27 cellular contexts compared by ENCODE assay signal in genomic region chr11:128813729-128814128, GRCh38. TPM values are rescaled to one million over a fixed set of nuclear protein-coding genes. Genes with fewer than 3 reads are reported as not detected.
"Had no signal": no experiment of that assay in that cellular context is flagged by ENCODE, and none has a peak within 500 bp of the region (broad histone marks: within the 10 kb centered on the region; RNA-seq: fewer than 3 reads in every experiment).

No MANE protein-coding gene starts in this region.

- H3K27me3 Mint-ChIP-seq: activated naive CD4-positive, alpha-beta T cell treated with anti-CD3 and anti-CD28 coated beads, Interleukin-2, amount 10 ng/mL, durations not matched to agents 7 days and 5 days; type B pancreatic cell had no signal

- H3K9me3 Mint-ChIP-seq: activated naive CD4-positive, alpha-beta T cell treated with anti-CD3 and anti-CD28 coated beads, Interleukin-2, amount 10 ng/mL, durations not matched to agents 7 days and 5 days; nephron; type B pancreatic cell had no signal

- H3K9me3 ChIP-seq: heart left ventricle, lower lobe of right lung, testis had no signal

- DNase-seq: activated CD4-positive, alpha-beta T cell treated with anti-CD3 and anti-CD28 coated beads for 1 hour; activated CD4-positive, alpha-beta T cell treated with anti-CD3 and anti-CD28 coated beads, Interleukin-2, amount 50 U/mL, for 1 hour; activated CD8-positive, alpha-beta memory T cell treated with anti-CD3 and anti-CD28 coated beads, Interleukin-2, amount 50 U/mL, for 48 hours; activated effector memory CD4-positive, alpha-beta T cell treated with anti-CD3 and anti-CD28 coated beads, Interleukin-2, amount 50 U/mL, for 16 hours; activated naive CD4-positive, alpha-beta T cell treated with anti-CD3 and anti-CD28 coated beads, Interleukin-2, amount 10 ng/mL, durations not matched to agents 7 days and 5 days; activated T-cell treated with anti-CD3 and anti-CD28 coated beads, Interleukin-2, amount 50 U/mL, for 48 hours; cortex of kidney; heart left ventricle; left colon; lower lobe of right lung; small intestine; stimulated activated CD4-positive, alpha-beta T cell treated with anti-CD3 and anti-CD28 coated beads, Interleukin-2, amount 100 ng/mL, for 24 hours; stimulated activated naive CD4-positive, alpha-beta T cell; T-helper 9 cell; testis had no signal

- H3K4me1 ChIP-seq: lower lobe of right lung, parathyroid adenoma, testis had no signal

- H3K4me1 Mint-ChIP-seq: activated naive CD4-positive, alpha-beta T cell treated with anti-CD3 and anti-CD28 coated beads, Interleukin-2, amount 10 ng/mL, durations not matched to agents 7 days and 5 days had no signal

- H3K4me3 ChIP-seq: cardiac muscle cell, heart left ventricle, lower lobe of right lung, testis had no signal

- ATAC-seq: heart left ventricle, left colon, lower lobe of right lung, sciatic nerve, SK-N-SH treated with all-trans-retinoic acid at 6 μM for 48 hours had no signal

- H3K4me3 Mint-ChIP-seq: activated naive CD4-positive, alpha-beta T cell treated with anti-CD3 and anti-CD28 coated beads, Interleukin-2, amount 10 ng/mL, durations not matched to agents 7 days and 5 days; nephron; type B pancreatic cell had no signal

- H3K27ac Mint-ChIP-seq: activated naive CD4-positive, alpha-beta T cell treated with anti-CD3 and anti-CD28 coated beads, Interleukin-2, amount 10 ng/mL, durations not matched to agents 7 days and 5 days; type B pancreatic cell had no signal

- H3K27me3 ChIP-seq: heart left ventricle, testis had no signal

- H3K36me3 ChIP-seq: cardiac muscle cell had no signal

- H3K27ac ChIP-seq: cardiac muscle cell, heart left ventricle, lower lobe of right lung, parathyroid adenoma, testis had no signal

RNA-seq across cellular contexts. Expression of gene KCNJ1, which starts 53.4 kb away (rescaled TPM):
- total RNA-seq: activated CD8-positive, alpha-beta memory T cell treated with anti-CD3 and anti-CD28 coated beads for 36 hours; cardiac muscle cell; cerebellum; epithelial cell of proximal tubule; fibroblast of villous mesenchyme; left colon; mesenteric fat pad; pulmonary artery endothelial cell had no signal
- polyA plus RNA-seq: cardiac muscle cell had no signal
